1 cellular context compared by ENCODE assay signal in genomic region chr20:62168061-62168460, GRCh38.
TF ChIP-seq lines count a peak whose summit lies in the region.

No MANE protein-coding gene starts in this region.

TF ChIP-seq in GM23338, 12 proteins besides CTCF, POLR2A, EP300 and RAD21 (continued from another document):
- no peak for TF ChIP-seq ZNF462 (CRISPR knock-in tag; IDR thresholded peaks at IDR 0.05)
- no peak for TF ChIP-seq ZNF114 (CRISPR knock-in tag; IDR thresholded peaks at IDR 0.05)
- TF ChIP-seq ZNF331 (CRISPR knock-in tag; IDR thresholded peaks at IDR 0.05; ENCODE audit: low read depth): no peak
- TF ChIP-seq NANOG (IDR thresholded peaks at IDR 0.05; ENCODE audit: borderline replicate concordance): no peak
- TF ChIP-seq CREB1 (CRISPR knock-in tag; IDR thresholded peaks at IDR 0.05; ENCODE audit: low read depth): no peak
- no peak for TF ChIP-seq STAT1 (IDR thresholded peaks at IDR 0.05; ENCODE audit: unreplicated experiment)
